In genomic region chr10:87552248-87552914, GRCh38 we compare ENCODE assay signal across 1 cellular context.
TF ChIP-seq lines count a peak whose summit lies in the region.

No MANE protein-coding gene starts in this region.

TF ChIP-seq in HepG2, 621 proteins besides CTCF, POLR2A, EP300 and RAD21 (continued from another document):
- TF ChIP-seq ZNF556 (CRISPR knock-in tag; IDR thresholded peaks at IDR 0.05; ENCODE audit: borderline replicate concordance) (no peak), ZBTB7A (CRISPR knock-in tag; IDR thresholded peaks at IDR 0.05) (no peak), ZBTB37 (CRISPR knock-in tag; IDR thresholded peaks at IDR 0.05) (no peak)
